9 cellular contexts compared by ENCODE assay signal in genomic region chr3:9793161-9793781, GRCh38. TPM values are rescaled to one million over a fixed set of nuclear protein-coding genes. Genes with fewer than 3 reads are reported as not detected.
A peak's percentile ranks its signal among the peaks of the same experiment; 100 is the strongest.
DNase-seq lines count a peak whose midpoint lies in the region; ATAC-seq, FAIRE-seq and TF ChIP-seq lines count a peak whose summit lies in the region.
"Had no signal": no experiment of that assay in that cellular context is flagged by ENCODE, and none has a peak within 500 bp of the region (broad histone marks: within the 10 kb centered on the region; RNA-seq: fewer than 3 reads in every experiment).

No MANE protein-coding gene starts in this region.

- H3K4me3 ChIP-seq in gastroesophageal sphincter (peak overlapping the region; percentile 90 to 93), trophoblast cell (ENCODE audit: low read depth, low read length) (peak overlapping the region; percentile 93)

- H4K12ac ChIP-seq in trophoblast cell (ENCODE audit: low read depth, low read length), result peak overlapping the region; percentile 85

- H3K27me3 Mint-ChIP-seq in activated T-helper 17 cell treated with anti-CD3 and anti-CD28 coated beads, Interleukin-2, amount 50 U/mL, for 72 hours, result no peaks in the 10 kb centered on the region

- H3K36me3 ChIP-seq in gastroesophageal sphincter (peaks cover 0 to 59% of the 10 kb centered on the region in 2 donors), trophoblast cell (ENCODE audit: control insufficient read depth in 1 of 2, insufficient read depth in 2 of 2, low read length in 2 of 2) (peaks cover 17 to 33% of the 10 kb centered on the region in 2 experiments)

- H3K27me3 ChIP-seq in gastroesophageal sphincter, result no peaks in the 10 kb centered on the region
- no peaks in the 10 kb centered on the region for H3K27me3 ChIP-seq in trophoblast cell (ENCODE audit: insufficient read depth, low read length)

- no peaks in the 10 kb centered on the region for H3K9me3 Mint-ChIP-seq in activated T-helper 17 cell treated with anti-CD3 and anti-CD28 coated beads, Interleukin-2, amount 50 U/mL, for 72 hours

- FAIRE-seq in D721Med (lab: Jason Lieb, UNC), result no peak
- FAIRE-seq: A204.1 had no signal

- H3K4me2 ChIP-seq in trophoblast cell (ENCODE audit: low read length), result peak overlapping the region; percentile 72

- H2AK5ac ChIP-seq in trophoblast cell (ENCODE audit: low read length), result peak overlapping the region; percentile 61

- no peak overlapping the region for H2BK12ac ChIP-seq in trophoblast cell (ENCODE audit: low read length)

- H4K91ac ChIP-seq in trophoblast cell (ENCODE audit: low read depth, low read length), result peak overlapping the region; percentile 95

- WGBS in gastroesophageal sphincter (ENCODE audit: low coverage in 1 of 2), 2 donors, result 0% methylated on average over 11 to 15 of the region's 23 CpGs
- no CpG with 5 or more reads among the region's 23 CpGs for WGBS in trophoblast cell (ENCODE audit: extremely low coverage, insufficient coverage, insufficient read length)

- peaks cover 12% of the 10 kb centered on the region for H3K79me2 ChIP-seq in trophoblast cell (ENCODE audit: control insufficient read depth, insufficient read depth, low read length, poor library complexity)

- peak overlapping the region; percentile 87 for H2BK120ac ChIP-seq in trophoblast cell (ENCODE audit: insufficient read depth, low read length, poor library complexity)

- DNase-seq in DMS 273 (lab: John Stamatoyannopoulos, UW; ENCODE audit: unreplicated experiment) (peak; percentile 39), DMS 273 treated with DMSO at 0.1 percent for 48 hours (lab: John Stamatoyannopoulos, UW) (no peak), LHCN-M2 (ENCODE audit: low read depth) (peak; percentile 36), trophoblast cell (peak; percentile 81 to 88), D721Med (ENCODE audit: insufficient read length, low spot score) (no peak), medulla oblongata (ENCODE audit: extremely low spot score) (no peak)

- peak overlapping the region; percentile 42 for H3K4ac ChIP-seq in trophoblast cell (ENCODE audit: low read depth, low read length)

- H3K9ac ChIP-seq in trophoblast cell (ENCODE audit: low read length), result peak overlapping the region; percentile 89

- H3K18ac ChIP-seq in trophoblast cell (ENCODE audit: low read length), result peak overlapping the region; percentile 60

- no peak for TF ChIP-seq EP300 in gastroesophageal sphincter (IDR thresholded peaks at IDR 0.05)

- peak overlapping the region; percentile 58 for H2AFZ ChIP-seq in trophoblast cell (ENCODE audit: insufficient read depth, low read length, poor library complexity)

- H3K4me1 Mint-ChIP-seq in activated T-helper 17 cell treated with anti-CD3 and anti-CD28 coated beads, Interleukin-2, amount 50 U/mL, for 72 hours, result peaks cover 35% of the 10 kb centered on the region

- no peak overlapping the region for H3K23ac ChIP-seq in trophoblast cell (ENCODE audit: low read length)

- TF ChIP-seq POLR2A in gastroesophageal sphincter (IDR thresholded peaks at IDR 0.05), result no peak

- H3K36me3 Mint-ChIP-seq in activated T-helper 17 cell treated with anti-CD3 and anti-CD28 coated beads, Interleukin-2, amount 50 U/mL, for 72 hours (ENCODE audit: low read depth), result peaks cover 98% of the 10 kb centered on the region

- peak overlapping the region; percentile 88 for H4K8ac ChIP-seq in trophoblast cell (ENCODE audit: low read depth, low read length)

- H3K14ac ChIP-seq in trophoblast cell (ENCODE audit: low read length), result peak overlapping the region; percentile 93

- peaks cover 14% of the 10 kb centered on the region for H3K79me1 ChIP-seq in trophoblast cell (ENCODE audit: low read length)

- H3K9me3 ChIP-seq in gastroesophageal sphincter, result no peaks in the 10 kb centered on the region
- no peaks in the 10 kb centered on the region for H3K9me3 ChIP-seq in trophoblast cell (ENCODE audit: insufficient read depth, low read depth, low read length)

- peak overlapping the region; percentile 98 for H3K27ac Mint-ChIP-seq in activated T-helper 17 cell treated with anti-CD3 and anti-CD28 coated beads, Interleukin-2, amount 50 U/mL, for 72 hours

- peaks cover 0 to 64% (median 18%) of the 10 kb centered on the region in 3 donors for H3K4me1 ChIP-seq in gastroesophageal sphincter
- H3K4me1 ChIP-seq in trophoblast cell (ENCODE audit: control insufficient read depth in 1 of 2, insufficient read depth in 2 of 2, low read length in 2 of 2), result peaks cover 3% of the 10 kb centered on the region in 2 experiments

- peak overlapping the region; percentile 55 for H2BK5ac ChIP-seq in trophoblast cell (ENCODE audit: low read depth, low read length, poor library complexity)

- peak overlapping the region; percentile 93 to 98 (median 96) for H3K27ac ChIP-seq in gastroesophageal sphincter
- H3K27ac ChIP-seq in trophoblast cell (ENCODE audit: low read depth, low read length), result peak overlapping the region; percentile 89

- peak; percentile 23 for ATAC-seq in activated T-helper 17 cell treated with anti-CD3 and anti-CD28 coated beads, Interleukin-2, amount 50 U/mL, for 72 hours (replicated peaks)
- peak; percentile 11 for ATAC-seq in gastroesophageal sphincter

- peak in 2 of 4 experiments; percentile 3 to 22 for TF ChIP-seq CTCF in gastroesophageal sphincter (IDR thresholded peaks at IDR 0.05)
- TF ChIP-seq CTCF in D721Med (IDR thresholded peaks at IDR 0.05; ENCODE audit: insufficient read depth, missing control alignments), result no peak

- peak overlapping the region; percentile 94 for H3K4me3 Mint-ChIP-seq in activated T-helper 17 cell treated with anti-CD3 and anti-CD28 coated beads, Interleukin-2, amount 50 U/mL, for 72 hours

RNA-seq across cellular contexts. Expression of gene ARPC4, which starts 0.4 kb away (rescaled TPM):
- total RNA-seq in LHCN-M2 (2014; rRNA removed) (310 and 367 TPM in 2 replicates), gastroesophageal sphincter (100 to 1,000 TPM; 157 to 203 (median 171) TPM)
- polyA plus RNA-seq in LHCN-M2 (2012), result 277 TPM
- total RNA-seq in activated T-helper 17 cell treated with anti-CD3 and anti-CD28 coated beads, Interleukin-2, amount 50 U/mL, for 72 hours, result 100 to 1,000 TPM; 159 to 291 TPM
- polyA plus RNA-seq in trophoblast cell (2013), result 86.4 and 87.7 TPM in 2 replicates

RNA-seq across cellular contexts. Expression of gene TADA3, which starts 1.0 kb away (rescaled TPM):
- total RNA-seq in LHCN-M2 (2014; rRNA removed) (140 and 147 TPM in 2 replicates), gastroesophageal sphincter (10 to 100 TPM; 54.6 to 82.2 (median 66.0) TPM)
- 104 TPM for polyA plus RNA-seq in LHCN-M2 (2012)
- total RNA-seq in activated T-helper 17 cell treated with anti-CD3 and anti-CD28 coated beads, Interleukin-2, amount 50 U/mL, for 72 hours, result 10 to 100 TPM; 77.8 to 81.9 TPM
- 56.0 and 56.8 TPM in 2 replicates for polyA plus RNA-seq in trophoblast cell (2013)

RNA-seq across cellular contexts. Expression of gene TTLL3, which starts 16.8 kb away (rescaled TPM):
- total RNA-seq in LHCN-M2 (2014; rRNA removed) (15.4 and 17.3 TPM in 2 replicates), gastroesophageal sphincter (10 to 100 TPM in 3 of 4 donors, 1 to 10 TPM in 1; 6.2 to 71.3 (median 29.5) TPM)
- 10.6 TPM for polyA plus RNA-seq in LHCN-M2 (2012)
- total RNA-seq in activated T-helper 17 cell treated with anti-CD3 and anti-CD28 coated beads, Interleukin-2, amount 50 U/mL, for 72 hours, result 100 to 1,000 TPM in 1 of 2 donors, 10 to 100 TPM in 1; 55.9 to 123 TPM
- polyA plus RNA-seq in trophoblast cell (2013), result 11.9 and 12.1 TPM in 2 replicates

RNA-seq across cellular contexts. Expression of gene CAMK1, which starts 23.5 kb away (rescaled TPM):
- total RNA-seq in LHCN-M2 (2014; rRNA removed) (27.6 and 31.2 TPM in 2 replicates), gastroesophageal sphincter (10 to 100 TPM; 54.5 to 81.3 (median 69.7) TPM)
- polyA plus RNA-seq in LHCN-M2 (2012), result 23.4 TPM
- 10 to 100 TPM; 23.9 to 75.4 TPM for total RNA-seq in activated T-helper 17 cell treated with anti-CD3 and anti-CD28 coated beads, Interleukin-2, amount 50 U/mL, for 72 hours
- 2.2 and 2.3 TPM in 2 replicates for polyA plus RNA-seq in trophoblast cell (2013)

RNA-seq across cellular contexts. Expression of gene OGG1, which starts 43.5 kb away (rescaled TPM):
- total RNA-seq in LHCN-M2 (2014; rRNA removed) (34.6 and 41.6 TPM in 2 replicates), gastroesophageal sphincter (10 to 100 TPM; 22.1 to 33.8 (median 25.9) TPM)
- 25.1 TPM for polyA plus RNA-seq in LHCN-M2 (2012)
- total RNA-seq in activated T-helper 17 cell treated with anti-CD3 and anti-CD28 coated beads, Interleukin-2, amount 50 U/mL, for 72 hours, result 10 to 100 TPM; 37.4 to 52.3 TPM
- polyA plus RNA-seq in trophoblast cell (2013), result 20.7 and 22.1 TPM in 2 replicates

Comparison
In these comparisons a context has a peak if more than half of its experiments do, and no peak if none do; other contexts are left out.
1. DNase-seq: peak in DMS 273 (single experiment), LHCN-M2 (single experiment) and trophoblast cell (2 of 2); none in DMS 273 treated with DMSO at 0.1 percent for 48 hours (single experiment), D721Med (single experiment) and medulla oblongata (single experiment).